In the genomic region with DNA sequence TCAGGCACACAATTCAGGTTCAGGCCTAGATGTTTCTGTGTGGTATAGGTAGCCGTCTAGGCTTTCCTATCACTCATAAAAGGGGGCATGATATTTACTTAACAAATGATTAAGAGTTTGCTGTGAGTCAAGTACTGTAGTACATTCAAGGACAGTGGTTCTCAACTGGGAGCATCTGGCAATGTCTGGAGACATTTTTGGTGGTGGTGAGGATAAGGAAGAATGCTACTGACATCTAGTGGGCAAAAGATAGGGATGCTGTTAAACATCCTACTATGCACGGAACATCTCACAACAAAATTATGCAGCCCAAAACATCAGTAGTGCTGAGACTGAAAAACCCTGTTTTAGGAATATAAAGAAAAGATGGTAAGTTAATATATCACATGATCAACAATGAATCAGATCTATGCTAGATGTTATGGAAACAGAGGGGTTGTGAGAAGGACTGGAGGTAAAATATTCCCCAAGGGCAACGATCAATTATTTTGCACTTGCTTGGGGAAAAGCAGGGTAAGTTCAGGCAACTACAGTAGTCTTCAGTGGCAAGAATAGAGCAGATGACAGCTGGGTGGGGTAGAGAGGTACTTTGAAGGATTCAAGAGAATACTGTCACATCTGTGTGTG, we compare ENCODE assay signal across 7 cellular contexts. TPM values are rescaled to one million over a fixed set of nuclear protein-coding genes. Genes with fewer than 3 reads are reported as not detected.
DNase-seq lines count a peak whose midpoint lies in the region; ATAC-seq and TF ChIP-seq lines count a peak whose summit lies in the region.

No MANE protein-coding gene starts in this region.

- peak; percentile 30 for TF ChIP-seq CTCF in WI38 (IDR thresholded peaks at IDR 0.05; ENCODE audit: low read depth, low read length)

- ATAC-seq in GM19463 (IDR thresholded peaks at IDR 0.05; ENCODE audit: unreplicated experiment) = no peak

- DNase-seq in Daoy (ENCODE audit: low read depth) (peak; percentile 37), HT-29 (ENCODE audit: low spot score) (peak; percentile 36), iris pigment epithelial cell (ENCODE audit: low read depth) (peak; percentile 71), GOT3 (lab: John Stamatoyannopoulos, UW) (no peak), NCI-H1930 (lab: John Stamatoyannopoulos, UW) (no peak)

- H3K4me3 ChIP-seq in WI38 (ENCODE audit: low read depth, low read length) = no peak overlapping the region

RNA-seq across cellular contexts. Expression of a gene that starts 4.9 kb away (rescaled TPM):
- 99.9 and 123 TPM in 2 replicates for total RNA-seq in Daoy (2014; rRNA removed; shearing (Covaris generic))
- 15.1 and 15.4 TPM in 2 replicates for total RNA-seq in HT-29 (2014; rRNA removed; shearing (Covaris generic))

RNA-seq across cellular contexts. Expression of a gene that starts 35.1 kb away (rescaled TPM):
- 53.4 and 59.0 TPM in 2 replicates for total RNA-seq in Daoy (2014; rRNA removed; shearing (Covaris generic))
- 6.7 and 7.9 TPM in 2 replicates for total RNA-seq in HT-29 (2014; rRNA removed; shearing (Covaris generic))

Comparison
In these comparisons a context has a peak if more than half of its experiments do, and no peak if none do; other contexts are left out.
1. DNase-seq: peak in Daoy (single experiment), HT-29 (single experiment) and iris pigment epithelial cell (single experiment); none in GOT3 (single experiment) and NCI-H1930 (0 of 2).